21 cellular contexts compared by ENCODE assay signal in the genomic region with DNA sequence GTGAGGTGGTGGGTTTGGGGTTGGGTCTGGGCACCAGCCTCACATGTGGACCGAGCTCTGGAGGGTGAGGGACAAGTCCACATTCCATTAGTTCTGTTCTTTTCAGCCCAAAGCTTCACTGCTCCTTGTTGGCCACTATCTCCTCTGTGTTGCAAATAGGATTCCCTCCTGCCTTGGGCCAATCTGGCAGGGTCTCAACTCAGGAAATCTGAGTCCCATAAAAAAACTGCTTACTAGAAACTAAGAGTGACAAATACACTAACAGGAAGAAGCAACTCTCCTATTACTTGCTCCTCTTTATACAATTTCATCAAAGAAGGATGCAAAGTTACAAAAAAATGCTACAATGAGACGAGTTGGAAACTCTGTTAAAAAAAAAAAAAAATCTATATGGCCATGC.
DNase-seq lines count a peak whose midpoint lies in the region; ATAC-seq and TF ChIP-seq lines count a peak whose summit lies in the region.
"Had no signal": no experiment of that assay in that cellular context is flagged by ENCODE, and none has a peak within 500 bp of the region (broad histone marks: within the 10 kb centered on the region; RNA-seq: fewer than 3 reads in every experiment).

No MANE protein-coding gene starts in this region.

- H3K36me3 ChIP-seq in BJ (ENCODE audit: control insufficient read depth, insufficient read depth, low read length): no peaks in the 10 kb centered on the region
- H3K36me3 ChIP-seq in MM.1S (replicated peaks; ENCODE audit: insufficient read depth, low read length): peaks cover 11% of the 10 kb centered on the region
- H3K36me3 ChIP-seq in endodermal cell (ENCODE audit: control insufficient read depth, insufficient read depth, low read length): peaks cover 45% of the 10 kb centered on the region
- H3K36me3 ChIP-seq in psoas muscle (ENCODE audit: insufficient read depth in 1 of 2, low read depth in 1 of 2): peaks cover 0 to 24% of the 10 kb centered on the region in 2 donors
- H3K36me3 ChIP-seq: SJSA1 had no signal

- no peak overlapping the region for H2AFZ ChIP-seq in MM.1S (ENCODE audit: low read length)
- H2AFZ ChIP-seq: PC-9 had no signal

- peaks cover 8% of the 10 kb centered on the region for H4K20me1 ChIP-seq in MM.1S (ENCODE audit: insufficient read depth, low read length)

- H3K4me1 ChIP-seq in MM.1S (ENCODE audit: low read length) (peaks cover 29% of the 10 kb centered on the region), endodermal cell (ENCODE audit: control insufficient read depth, insufficient read depth, low read length) (peaks cover 6% of the 10 kb centered on the region), psoas muscle (peaks cover 30% of the 10 kb centered on the region)
- H3K4me1 ChIP-seq: A549, SJSA1 had no signal

- intact Hi-C loops in psoas muscle (cut with DNase I): no loop called here
- intact Hi-C loops in activated T-helper 2 cell treated with anti-CD3 and anti-CD28 coated beads, Interferon-gamma antibody, Interleukin-2, Interleukin-4, amounts not matched to agents 10 μg/mL and 5 μg/mL and 100 μg/mL, durations not matched to agents 14 hours and 24 hours and 36 hours (cut with micrococcal nuclease): no loop called here

- CTCF ChIA-PET in BJ (lab: Yijun Ruan, JAX): no interaction called here

- H3K27ac ChIP-seq in MM.1S (ENCODE audit: low read length) (no peak overlapping the region), endodermal cell (ENCODE audit: low read depth, low read length) (no peak overlapping the region), psoas muscle (no peak overlapping the region)
- H3K27ac ChIP-seq: A549, PC-9, SJSA1 had no signal

- peaks cover 2% of the 10 kb centered on the region for H3K9me3 Mint-ChIP-seq in endodermal cell
- H3K9me3 Mint-ChIP-seq in activated T-helper 2 cell treated with anti-CD3 and anti-CD28 coated beads, Interferon-gamma antibody, Interleukin-2, Interleukin-4, amounts not matched to agents 10 μg/mL and 5 μg/mL and 100 μg/mL, durations not matched to agents 14 hours and 24 hours and 36 hours: no peaks in the 10 kb centered on the region
- H3K9me3 Mint-ChIP-seq: CD4-positive, CD25-positive, alpha-beta regulatory T cell had no signal

- peaks cover 29% of the 10 kb centered on the region for H3K36me3 Mint-ChIP-seq in endodermal cell (ENCODE audit: low read depth)
- peaks cover 31% of the 10 kb centered on the region for H3K36me3 Mint-ChIP-seq in activated T-helper 2 cell treated with anti-CD3 and anti-CD28 coated beads, Interferon-gamma antibody, Interleukin-2, Interleukin-4, amounts not matched to agents 10 μg/mL and 5 μg/mL and 100 μg/mL, durations not matched to agents 14 hours and 24 hours and 36 hours (ENCODE audit: low read depth)

- no peaks in the 10 kb centered on the region for H3K9me3 ChIP-seq in MM.1S (replicated peaks; ENCODE audit: insufficient read depth, low read length)
- no peaks in the 10 kb centered on the region for H3K9me3 ChIP-seq in endodermal cell (ENCODE audit: control insufficient read depth, low read length)
- H3K9me3 ChIP-seq in psoas muscle: no peaks in the 10 kb centered on the region
- H3K9me3 ChIP-seq: A549, SJSA1 had no signal

- no peak overlapping the region for H3K27ac Mint-ChIP-seq in endodermal cell
- H3K27ac Mint-ChIP-seq in activated T-helper 2 cell treated with anti-CD3 and anti-CD28 coated beads, Interferon-gamma antibody, Interleukin-2, Interleukin-4, amounts not matched to agents 10 μg/mL and 5 μg/mL and 100 μg/mL, durations not matched to agents 14 hours and 24 hours and 36 hours: no peak overlapping the region

- H3K9ac ChIP-seq in MM.1S (ENCODE audit: low read length) (no peak overlapping the region), endodermal cell (ENCODE audit: extremely low read depth, low read length, poor library complexity, severe bottlenecking) (no peak overlapping the region)

- POLR2A ChIA-PET in BJ (lab: Charles Lee): no interaction called here

- DNase-seq in BJ (ENCODE audit: low read depth): peak; percentile 26
- DNase-seq in MM.1S: no peak
- no peak for DNase-seq in endodermal cell
- DNase-seq in psoas muscle: no peak
- no peak for DNase-seq in GM20000 (ENCODE audit: low spot score)
- no peak for DNase-seq in activated T-helper 2 cell treated with anti-CD3 and anti-CD28 coated beads, Interferon-gamma antibody, Interleukin-2, Interleukin-4, amounts not matched to agents 10 μg/mL and 5 μg/mL and 100 μg/mL, durations not matched to agents 14 hours and 24 hours and 36 hours (ENCODE audit: low spot score)
- DNase-seq: Calu3; CD4-positive, CD25-positive, alpha-beta regulatory T cell; DMS79; H7; NCI-H1048; NCI-H1436 treated with DMSO at 0.1 percent for 48 hours; NCI-H2029 treated with DMSO at 0.1 percent for 48 hours; NCI-H510A; NCI-H774; PC-9 had no signal

- peaks cover 40% of the 10 kb centered on the region for H3K4me1 Mint-ChIP-seq in endodermal cell
- peaks cover 7% of the 10 kb centered on the region for H3K4me1 Mint-ChIP-seq in activated T-helper 2 cell treated with anti-CD3 and anti-CD28 coated beads, Interferon-gamma antibody, Interleukin-2, Interleukin-4, amounts not matched to agents 10 μg/mL and 5 μg/mL and 100 μg/mL, durations not matched to agents 14 hours and 24 hours and 36 hours (ENCODE audit: low read depth)

- no peaks in the 10 kb centered on the region for H3K9me2 ChIP-seq in MM.1S (replicated peaks; ENCODE audit: insufficient read depth, low read length)

- TF ChIP-seq CTCF in BJ (IDR thresholded peaks at IDR 0.05; ENCODE audit: insufficient read depth, low read depth, low read length) (no peak), MM.1S (IDR thresholded peaks at IDR 0.05; ENCODE audit: low read length) (no peak), endodermal cell (conservative IDR thresholded peaks at IDR 0.05) (no peak), psoas muscle (IDR thresholded peaks at IDR 0.05) (no peak), GM20000 (IDR thresholded peaks at IDR 0.05; ENCODE audit: extremely low read depth, missing control alignments) (no peak)

- WGBS in endodermal cell (ENCODE audit: insufficient coverage in 1 of 2, insufficient read length in 1 of 2), 2 experiments: 71 to 79% methylated on average over 1 to 2 of the region's 2 CpGs
- 54 to 58% (median 55%) methylated on average over 2 of the region's 2 CpGs for WGBS in psoas muscle, 3 donors

- no peaks in the 10 kb centered on the region for H3K27me3 Mint-ChIP-seq in endodermal cell (ENCODE audit: insufficient read depth)
- no peaks in the 10 kb centered on the region for H3K27me3 Mint-ChIP-seq in activated T-helper 2 cell treated with anti-CD3 and anti-CD28 coated beads, Interferon-gamma antibody, Interleukin-2, Interleukin-4, amounts not matched to agents 10 μg/mL and 5 μg/mL and 100 μg/mL, durations not matched to agents 14 hours and 24 hours and 36 hours (ENCODE audit: low read depth)
- H3K27me3 Mint-ChIP-seq: CD4-positive, CD25-positive, alpha-beta regulatory T cell had no signal

- peaks cover 73% of the 10 kb centered on the region for H3K79me2 ChIP-seq in MM.1S (ENCODE audit: low read length)

- H3F3A ChIP-seq in MM.1S (ENCODE audit: insufficient read depth, low read length): peaks cover 25% of the 10 kb centered on the region

- H3K4me3 ChIP-seq in BJ (ENCODE audit: low read depth, low read length) (no peak overlapping the region), MM.1S (ENCODE audit: low read length) (no peak overlapping the region), endodermal cell (ENCODE audit: low read length) (peak overlapping the region; percentile 62), psoas muscle (no peak overlapping the region)
- H3K4me3 ChIP-seq: A549, K562, PC-9, SJSA1 had no signal

- H3K27me3 ChIP-seq in BJ (ENCODE audit: control insufficient read depth, insufficient read depth, low read length) (no peaks in the 10 kb centered on the region), MM.1S (replicated peaks; ENCODE audit: insufficient read depth, low read length) (no peaks in the 10 kb centered on the region), endodermal cell (ENCODE audit: control insufficient read depth, insufficient read depth, low read length, poor library complexity, severe bottlenecking) (no peaks in the 10 kb centered on the region), psoas muscle (ENCODE audit: insufficient read depth in 3 of 3, low read length in 2 of 3) (no peaks in the 10 kb centered on the region)
- H3K27me3 ChIP-seq: SJSA1 had no signal

- ATAC-seq in psoas muscle: peak in 3 of 4 donors; percentile 70 to 73 (median 70)
- no peak for ATAC-seq in GM21529 (IDR thresholded peaks at IDR 0.05; ENCODE audit: unreplicated experiment)
- no peak for ATAC-seq in GM21717 (IDR thresholded peaks at IDR 0.05; ENCODE audit: unreplicated experiment)
- ATAC-seq: A549, K562 had no signal

- H3K4me2 ChIP-seq in MM.1S (ENCODE audit: low read depth, low read length): peak overlapping the region; percentile 34; the same call in 1 of the 2 replicates
- H3K4me2 ChIP-seq: A549, PC-9 had no signal

- H3K4me3 Mint-ChIP-seq in endodermal cell: no peak overlapping the region
- H3K4me3 Mint-ChIP-seq in activated T-helper 2 cell treated with anti-CD3 and anti-CD28 coated beads, Interferon-gamma antibody, Interleukin-2, Interleukin-4, amounts not matched to agents 10 μg/mL and 5 μg/mL and 100 μg/mL, durations not matched to agents 14 hours and 24 hours and 36 hours (ENCODE audit: low read depth): no peak overlapping the region

Comparison
In these comparisons a context has a peak if more than half of its experiments do, and no peak if none do; other contexts are left out.
1. ATAC-seq: peak in psoas muscle (3 of 4); none in GM21529 (single experiment) and GM21717 (single experiment).